ENCODE assay signal across 29 cellular contexts in the genomic region with DNA sequence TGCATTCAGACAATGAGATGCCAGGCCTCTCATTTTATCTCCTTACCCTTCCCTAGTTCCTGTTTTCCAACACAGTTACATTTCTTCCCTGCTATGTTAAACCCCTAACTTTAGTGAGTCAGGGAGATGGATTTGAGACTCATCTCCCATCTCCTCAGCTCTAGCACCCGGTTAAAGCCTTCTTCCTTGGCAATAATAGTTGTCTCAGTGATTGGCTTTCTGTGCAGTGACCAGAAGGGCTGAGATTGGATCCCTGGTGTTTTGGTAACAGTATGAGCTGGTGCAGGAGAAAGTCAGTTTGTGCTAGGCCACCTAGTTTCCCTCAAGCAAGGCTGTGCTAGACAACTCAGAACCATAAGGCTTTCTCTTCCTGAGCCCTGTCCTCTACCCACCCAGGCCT.
"Had no signal": no experiment of that assay in that cellular context is flagged by ENCODE, and none has a peak within 500 bp of the region (broad histone marks: within the 10 kb centered on the region; RNA-seq: fewer than 3 reads in every experiment).

No MANE protein-coding gene starts in this region.

- H3K4me1 Mint-ChIP-seq: stimulated activated effector memory CD8-positive, alpha-beta T cell treated with anti-CD3 and anti-CD28 coated beads, Interleukin-12 subunit alpha, Interleukin-12 subunit beta, amount 100 ng/mL, for 72 hours; stimulated activated memory B cell treated with anti-CD40 and anti-IgM and Interleukin-4, amounts not matched to agents 10 μg/mL and 1 μg/mL and 100 μg/mL, for 72 hours; stimulated activated naive CD8-positive, alpha-beta T cell treated with anti-CD3 and anti-CD28 coated beads, Interleukin-15, amount 100 ng/mL, for 72 hours had no signal

- H3K27me3 Mint-ChIP-seq: stimulated activated memory B cell treated with anti-CD40 and anti-IgM and Interleukin-4, amounts not matched to agents 10 μg/mL and 1 μg/mL and 100 μg/mL, for 72 hours; stimulated activated naive B cell treated with anti-CD40 and anti-IgM and Interleukin-4, amounts not matched to agents 10 μg/mL and 1 μg/mL and 100 μg/mL, for 72 hours; stimulated activated naive CD8-positive, alpha-beta T cell treated with anti-CD3 and anti-CD28 coated beads, Interleukin-15, amount 100 ng/mL, for 72 hours; stimulated activated naive CD8-positive, alpha-beta T cell treated with anti-CD3 and anti-CD28 coated beads, Interleukin-15, Interleukin-2, amounts not matched to agents 100 ng/mL and 50 ng/mL, for 24 hours had no signal

- H3K4me3 Mint-ChIP-seq: stimulated activated effector memory CD8-positive, alpha-beta T cell treated with anti-CD3 and anti-CD28 coated beads, Interleukin-12 subunit alpha, Interleukin-12 subunit beta, amount 100 ng/mL, for 72 hours; stimulated activated memory B cell treated with anti-CD40 and anti-IgM and Interleukin-4, amounts not matched to agents 10 μg/mL and 1 μg/mL and 100 μg/mL, for 72 hours; stimulated activated naive B cell treated with anti-CD40 and anti-IgM and Interleukin-4, amounts not matched to agents 10 μg/mL and 1 μg/mL and 100 μg/mL, for 72 hours; stimulated activated naive CD8-positive, alpha-beta T cell treated with anti-CD3 and anti-CD28 coated beads, Interleukin-15, amount 100 ng/mL, for 72 hours; stimulated activated naive CD8-positive, alpha-beta T cell treated with anti-CD3 and anti-CD28 coated beads, Interleukin-15, Interleukin-2, amounts not matched to agents 100 ng/mL and 50 ng/mL, for 24 hours; type B pancreatic cell had no signal

- ATAC-seq: stimulated activated effector memory CD8-positive, alpha-beta T cell treated with anti-CD3 and anti-CD28 coated beads, Interleukin-12 subunit alpha, Interleukin-12 subunit beta, amount 100 ng/mL, for 72 hours; stimulated activated memory B cell treated with anti-CD40 and anti-IgM and Interleukin-4, amounts not matched to agents 10 μg/mL and 1 μg/mL and 100 μg/mL, for 72 hours; stimulated activated naive B cell treated with anti-CD40 and anti-IgM and Interleukin-4, amounts not matched to agents 10 μg/mL and 1 μg/mL and 100 μg/mL, for 72 hours; stimulated activated naive CD8-positive, alpha-beta T cell treated with anti-CD3 and anti-CD28 coated beads, Interleukin-15, amount 100 ng/mL, for 72 hours; stimulated activated naive CD8-positive, alpha-beta T cell treated with anti-CD3 and anti-CD28 coated beads, Interleukin-15, Interleukin-2, amounts not matched to agents 100 U/mL and 50 U/mL, for 24 hours; upper lobe of right lung had no signal

- H3K36me3 ChIP-seq: stomach, suprapubic skin, thoracic aorta, thyroid gland, tibial artery, transverse colon, upper lobe of left lung, upper lobe of right lung, uterus, vagina had no signal

- H3K4me1 ChIP-seq: stomach, suprapubic skin, testis, thyroid gland, tibial artery, transverse colon, upper lobe of left lung, upper lobe of right lung, uterus, vagina had no signal

- H3K36me3 Mint-ChIP-seq: stimulated activated effector memory CD8-positive, alpha-beta T cell treated with anti-CD3 and anti-CD28 coated beads, Interleukin-12 subunit alpha, Interleukin-12 subunit beta, amount 100 ng/mL, for 72 hours; stimulated activated memory B cell treated with anti-CD40 and anti-IgM and Interleukin-4, amounts not matched to agents 10 μg/mL and 1 μg/mL and 100 μg/mL, for 72 hours; stimulated activated naive B cell treated with anti-CD40 and anti-IgM and Interleukin-4, amounts not matched to agents 10 μg/mL and 1 μg/mL and 100 μg/mL, for 72 hours; type B pancreatic cell had no signal

- DNase-seq: stimulated activated CD4-positive, alpha-beta T cell treated with anti-CD3 and anti-CD28 coated beads, Interleukin-2, amount 100 ng/mL, for 48 hours; stimulated activated CD4-positive, alpha-beta T cell treated with anti-CD3 and anti-CD28 coated beads, Interleukin-4, amount 100 ng/mL, for 1 hour; stimulated activated CD4-positive, alpha-beta T cell treated with anti-CD3 and anti-CD28 coated beads, Interleukin-4, amount 100 ng/mL, for 24 hours; stimulated activated CD4-positive, alpha-beta T cell treated with anti-CD3 and anti-CD28 coated beads, Interleukin-4, amount 100 ng/mL, for 4 hours; stimulated activated CD8-positive, alpha-beta memory T cell treated with anti-CD3 and anti-CD28 coated beads, Interleukin-4, amount 100 ng/mL, for 48 hours; stimulated activated naive B cell treated with anti-CD40 and anti-IgM and Interleukin-4, amounts not matched to agents 10 μg/mL and 1 μg/mL and 100 μg/mL, for 72 hours; stimulated activated naive CD4-positive, alpha-beta T cell; stimulated activated naive CD4-positive, alpha-beta T cell treated with Interleukin-2 at 50 U/mL for 16 hours; stimulated activated naive CD8-positive, alpha-beta T cell treated with anti-CD3 and anti-CD28 coated beads, Interleukin-15, amount 100 ng/mL, for 72 hours; stimulated activated naive CD8-positive, alpha-beta T cell treated with anti-CD3 and anti-CD28 coated beads, Interleukin-15, Interleukin-2, amounts not matched to agents 100 U/mL and 50 U/mL, for 24 hours; stomach; substantia nigra; testis; thyroid gland; tibial artery; transverse colon; trophoblast cell; upper lobe of left lung; upper lobe of right lung; uterus had no signal

- H3K9me3 Mint-ChIP-seq: stimulated activated memory B cell treated with anti-CD40 and anti-IgM and Interleukin-4, amounts not matched to agents 10 μg/mL and 1 μg/mL and 100 μg/mL, for 72 hours; stimulated activated naive CD8-positive, alpha-beta T cell treated with anti-CD3 and anti-CD28 coated beads, Interleukin-15, amount 100 ng/mL, for 72 hours; stimulated activated naive CD8-positive, alpha-beta T cell treated with anti-CD3 and anti-CD28 coated beads, Interleukin-15, Interleukin-2, amounts not matched to agents 100 ng/mL and 50 ng/mL, for 24 hours; type B pancreatic cell had no signal

- FAIRE-seq: urothelium cell line had no signal

- H3K4me3 ChIP-seq: stomach, suprapubic skin, testis, thoracic aorta, thyroid gland, tibial artery, tibial nerve, transverse colon, upper lobe of left lung, upper lobe of right lung, uterus, vagina had no signal

- H3K27ac ChIP-seq: stomach, suprapubic skin, testis, thoracic aorta, thyroid gland, tibial artery, tibial nerve, transverse colon, upper lobe of left lung, upper lobe of right lung, uterus, vagina had no signal

- H3K27me3 ChIP-seq: stomach, suprapubic skin, testis, thyroid gland, tibial artery, tibial nerve, transverse colon, upper lobe of left lung, upper lobe of right lung, uterus, vagina had no signal

- H3K9me3 ChIP-seq: stomach, testis, thoracic aorta, thyroid gland, tibial artery, tibial nerve, transverse colon, upper lobe of left lung, upper lobe of right lung, uterus, vagina had no signal

- H3K27ac Mint-ChIP-seq: stimulated activated effector memory CD8-positive, alpha-beta T cell treated with anti-CD3 and anti-CD28 coated beads, Interleukin-12 subunit alpha, Interleukin-12 subunit beta, amount 100 ng/mL, for 72 hours; stimulated activated memory B cell treated with anti-CD40 and anti-IgM and Interleukin-4, amounts not matched to agents 10 μg/mL and 1 μg/mL and 100 μg/mL, for 72 hours; stimulated activated naive B cell treated with anti-CD40 and anti-IgM and Interleukin-4, amounts not matched to agents 10 μg/mL and 1 μg/mL and 100 μg/mL, for 72 hours; stimulated activated naive CD8-positive, alpha-beta T cell treated with anti-CD3 and anti-CD28 coated beads, Interleukin-15, amount 100 ng/mL, for 72 hours; stimulated activated naive CD8-positive, alpha-beta T cell treated with anti-CD3 and anti-CD28 coated beads, Interleukin-15, Interleukin-2, amounts not matched to agents 100 ng/mL and 50 ng/mL, for 24 hours; type B pancreatic cell had no signal
